2 cellular contexts compared by ENCODE assay signal in genomic region chr1:200075938-200076546, GRCh38.
A peak's percentile ranks its signal among the peaks of the same experiment; 100 is the strongest.
TF ChIP-seq lines count a peak whose summit lies in the region.

No MANE protein-coding gene starts in this region.

TF ChIP-seq in IMR-90, 13 proteins besides CTCF, POLR2A, EP300 and RAD21 (continued from another document):
- TF ChIP-seq MXI1 (IDR thresholded peaks at IDR 0.05; ENCODE audit: borderline replicate concordance, low read depth, low read length), result no peak

TF ChIP-seq in liver, 16 proteins besides CTCF, POLR2A, EP300 and RAD21 (continued from another document):
- TF ChIP-seq NR2F2 (IDR thresholded peaks at IDR 0.05), result peak; percentile 44
- no peak for TF ChIP-seq TAF1 (conservative IDR thresholded peaks at IDR 0.05)
- no peak for TF ChIP-seq HNF4G (IDR thresholded peaks at IDR 0.05)
- no peak for TF ChIP-seq ATF3 (IDR thresholded peaks at IDR 0.05)
- peak; percentile 56 for TF ChIP-seq FOXA2 (IDR thresholded peaks at IDR 0.05)
- TF ChIP-seq EGR1 (IDR thresholded peaks at IDR 0.05; ENCODE audit: low read depth in 2 of 2), result peak in 1 of 2 donors; percentile 23
- TF ChIP-seq REST (IDR thresholded peaks at IDR 0.05), result no peak
- TF ChIP-seq FOXA1 (IDR thresholded peaks at IDR 0.05), result no peak
- TF ChIP-seq SP1 (IDR thresholded peaks at IDR 0.05), result peak; percentile 63
- peak in 1 of 2 donors; percentile 57 for TF ChIP-seq GABPA (IDR thresholded peaks at IDR 0.05 in 1 of 2, conservative IDR thresholded peaks at IDR 0.05 in 1 of 2)
- peak; percentile 35 to 58 for TF ChIP-seq RXRA (IDR thresholded peaks at IDR 0.05)
